8 cellular contexts compared by ENCODE assay signal in genomic region chr7:6392712-6393666, GRCh38. TPM values are rescaled to one million over a fixed set of nuclear protein-coding genes. Genes with fewer than 3 reads are reported as not detected.
DNase-seq lines count a peak whose midpoint lies in the region; ATAC-seq lines count a peak whose summit lies in the region.

No MANE protein-coding gene starts in this region.

- no peak overlapping the region for H3K9ac ChIP-seq in rectal smooth muscle tissue (ENCODE audit: low read length)

- peak overlapping the region; percentile 38 for H3K27ac ChIP-seq in rectal smooth muscle tissue (ENCODE audit: low read depth, low read length)

- H3K4me1 ChIP-seq in rectal smooth muscle tissue (ENCODE audit: control insufficient read depth, insufficient read depth, low read length): peaks cover 1% of the 10 kb centered on the region
- no peaks in the 10 kb centered on the region for H3K4me1 ChIP-seq in HAP-1

- peak; percentile 90 for DNase-seq in Caki2 (ENCODE audit: low read depth)
- peak; percentile 52 to 60 for DNase-seq in activated CD4-positive, alpha-beta T cell treated with anti-CD3 and anti-CD28 coated beads, Interleukin-2, amount 50 U/mL, for 48 hours
- peak; percentile 79 for DNase-seq in fibroblast of the conjunctiva (ENCODE audit: low read depth)
- no peak for DNase-seq in SHP77 treated with DMSO at 0.1 percent for 48 hours (lab: John Stamatoyannopoulos, UW)
- DNase-seq in HAP-1 (ENCODE audit: low spot score in 2 of 2): no peak

- H3K36me3 ChIP-seq in rectal smooth muscle tissue (ENCODE audit: control insufficient read depth, insufficient read depth, low read length): peaks cover 12% of the 10 kb centered on the region
- H3K36me3 ChIP-seq in HAP-1 (replicated peaks): peaks cover 55% of the 10 kb centered on the region

- no peaks in the 10 kb centered on the region for H3K9me3 ChIP-seq in HAP-1

- in situ Hi-C loops in Caki2 (cut with HindIII; ENCODE audit: low pct_unique_long_range_greater_than_20kb, low sequenced_read_pairs) (no loop called here), HAP-1 (cut with MboI; ENCODE audit: low sequenced_read_pairs) (no loop called here)

- ATAC-seq in HG03060 (IDR thresholded peaks at IDR 0.05; ENCODE audit: low read depth, unreplicated experiment): peak; percentile 64
- ATAC-seq in HG02588 (IDR thresholded peaks at IDR 0.05; ENCODE audit: unreplicated experiment): no peak

- H3K4me3 ChIP-seq in rectal smooth muscle tissue (ENCODE audit: low read length) (peak overlapping the region; percentile 9), HAP-1 (no peak overlapping the region)

- H3K27me3 ChIP-seq in rectal smooth muscle tissue (ENCODE audit: control insufficient read depth, insufficient read depth, low read length) (no peaks in the 10 kb centered on the region), HAP-1 (ENCODE audit: low read depth) (no peaks in the 10 kb centered on the region)

RNA-seq across cellular contexts. Expression of gene RAC1, which starts 18.7 kb away (rescaled TPM):
- 22.7 and 42.5 TPM in 2 replicates for total RNA-seq in Caki2 (2014; rRNA removed; shearing (Covaris generic); ENCODE audit: low replicate concordance)

RNA-seq across cellular contexts. Expression of gene FAM220A, which starts 44.2 kb away (rescaled TPM):
- 26.7 and 27.4 TPM in 2 replicates for total RNA-seq in Caki2 (2014; rRNA removed; shearing (Covaris generic); ENCODE audit: low replicate concordance)

RNA-seq across cellular contexts. Expression of gene DAGLB, which starts 54.8 kb away (rescaled TPM):
- 9.1 and 15.0 TPM in 2 replicates for total RNA-seq in Caki2 (2014; rRNA removed; shearing (Covaris generic); ENCODE audit: low replicate concordance)

Comparison
In these comparisons a context has a peak if more than half of its experiments do, and no peak if none do; other contexts are left out.
1. DNase-seq: peak in Caki2 (single experiment), activated CD4-positive, alpha-beta T cell treated with anti-CD3 and anti-CD28 coated beads, Interleukin-2, amount 50 U/mL, for 48 hours (2 of 2) and fibroblast of the conjunctiva (single experiment); none in SHP77 treated with DMSO at 0.1 percent for 48 hours (single experiment) and HAP-1 (0 of 2).